ENCODE assay signal across 8 cellular contexts in genomic region chr17:19111801-19112458, GRCh38. TPM values are rescaled to one million over a fixed set of nuclear protein-coding genes. Genes with fewer than 3 reads are reported as not detected.
A peak's percentile ranks its signal among the peaks of the same experiment; 100 is the strongest.
DNase-seq lines count a peak whose midpoint lies in the region; ATAC-seq, FAIRE-seq and TF ChIP-seq lines count a peak whose summit lies in the region.
"Not testable (repeated sequence)": the region's sequence is repeated elsewhere in the genome, so short reads cannot be mapped to it uniquely, and the experiment has no call there.

No MANE protein-coding gene starts in this region.

- peak; percentile 28 to 44 (median 35) for ATAC-seq in pancreas
- ATAC-seq in stimulated activated naive CD8-positive, alpha-beta T cell treated with anti-CD3 and anti-CD28 coated beads, Interleukin-15, Interleukin-2, amounts not matched to agents 100 U/mL and 50 U/mL, for 24 hours, result peak; percentile 71

- TF ChIP-seq CTCF in Calu3 (IDR thresholded peaks at IDR 0.05; ENCODE audit: unreplicated experiment); pancreas (IDR thresholded peaks at IDR 0.05): not testable (repeated sequence)

- not testable (repeated sequence) for H3K27ac Mint-ChIP-seq in Calu3 (ENCODE audit: unreplicated experiment)

- not testable (repeated sequence) for H3K9me3 Mint-ChIP-seq in Calu3 (ENCODE audit: low read depth, unreplicated experiment)

- not testable (repeated sequence) for H3K27me3 ChIP-seq in MG63, pancreas

- H3K9me3 ChIP-seq in MG63, pancreas: not testable (repeated sequence)

- not testable (repeated sequence) for FAIRE-seq in pancreas (lab: Jason Lieb, UNC)

- peak overlapping the region in 3 of 4 donors; percentile 71 to 86 (median 75) for H3K27ac ChIP-seq in pancreas

- 0% methylated on average over 24 to 33 of the region's 47 CpGs for WGBS in pancreas, 2 donors

- CTCF ChIA-PET in Calu3 (lab: Charles Lee); HEK293T (lab: Yijun Ruan, JAX): not testable (repeated sequence)

- not testable (repeated sequence) for H3K4me1 ChIP-seq in pancreas

- POLR2A ChIA-PET in HEK293T (lab: Yijun Ruan, JAX), result not testable (repeated sequence)

- not testable (repeated sequence) for H3K4me1 Mint-ChIP-seq in Calu3 (ENCODE audit: low read depth, unreplicated experiment)

- H3K4me3 Mint-ChIP-seq in Calu3 (ENCODE audit: low read depth, unreplicated experiment), result peak overlapping the region; percentile 32

- H3K4me3 ChIP-seq in MG63, pancreas: not testable (repeated sequence)

- DNase-seq in Calu3 (peak; percentile 53), MG63 (peak; percentile 98), iPS DF 4.7 (ENCODE audit: extremely low read depth, low spot score) (peak; percentile 81), pancreas (peak; percentile 25 to 86 (median 54))
- DNase-seq in HEK293T (ENCODE audit: extremely low spot score), result not testable (repeated sequence)
- peak; percentile 73 to 80 for DNase-seq in activated CD4-positive, alpha-beta T cell treated with anti-CD3 and anti-CD28 coated beads, Interleukin-2, amount 50 U/mL, for 48 hours
- DNase-seq in central memory CD4-positive, alpha-beta T cell, result peak; percentile 77
- DNase-seq in stimulated activated naive CD8-positive, alpha-beta T cell treated with anti-CD3 and anti-CD28 coated beads, Interleukin-15, Interleukin-2, amounts not matched to agents 100 U/mL and 50 U/mL, for 24 hours, result peak; percentile 68

- H3K27me3 Mint-ChIP-seq in Calu3 (ENCODE audit: unreplicated experiment), result not testable (repeated sequence)

- TSS peak; percentile 99 for BruUV-seq in Calu3 (replicated peaks; lab: Mats Ljungman, UMichigan)

- H3K36me3 Mint-ChIP-seq in Calu3 (ENCODE audit: insufficient read depth, unreplicated experiment), result not testable (repeated sequence)

- not testable (repeated sequence) for H3K36me3 ChIP-seq in MG63, pancreas

- intact Hi-C loops in Calu3 (cut with micrococcal nuclease; ENCODE audit: unreplicated experiment); pancreas (cut with DNase I): not testable (repeated sequence)

TF ChIP-seq in HEK293T, 16 proteins besides CTCF, POLR2A, EP300 and RAD21:
- 0 out of 2 replicates have a peak, but pooled peaks have one; percentile 12 for TF ChIP-seq LEF1 (IDR thresholded peaks at IDR 0.05; ENCODE audit: borderline replicate concordance)
- 0 out of 2 replicates have a peak, but pooled peaks have one; percentile 46 for TF ChIP-seq ARNT (IDR thresholded peaks at IDR 0.05)
- peak; percentile 85 for TF ChIP-seq NFRKB (IDR thresholded peaks at IDR 0.05)
- TF ChIP-seq ELF4 (IDR thresholded peaks at IDR 0.05), result peak; percentile 98
- peak; percentile 55; the same call in 1 of the 2 replicates for TF ChIP-seq BHLHE40 (IDR thresholded peaks at IDR 0.05; ENCODE audit: borderline replicate concordance)
- TF ChIP-seq L3MBTL2 (conservative IDR thresholded peaks at IDR 0.05), result peak; percentile 57
- peak; percentile 39; the same call in 1 of the 2 replicates for TF ChIP-seq CTBP1 (IDR thresholded peaks at IDR 0.05; ENCODE audit: borderline replicate concordance)
- peak; percentile 54 for TF ChIP-seq PKNOX1 (IDR thresholded peaks at IDR 0.05)

RNA-seq across cellular contexts. Expression of gene GRAPL, which starts 15.5 kb away (rescaled TPM):
- total RNA-seq in Calu3 (2022), result not detected in 2 replicates
- not detected in 2 replicates for total RNA-seq in MG63 (2014; rRNA removed; shearing (Covaris generic); ENCODE audit: low replicate concordance)
- total RNA-seq in pancreas, result under 1 TPM in 4 of 6 donors, not detected in 2; 0.19 to 1.00 (median 0.54) TPM
- 1 to 10 TPM in 1 of 2 donors, under 1 TPM in 1; 0.87 to 2.5 TPM for polyA plus RNA-seq in pancreas
